Comparison of ENCODE assay signal across 22 cellular contexts in the genomic region with DNA sequence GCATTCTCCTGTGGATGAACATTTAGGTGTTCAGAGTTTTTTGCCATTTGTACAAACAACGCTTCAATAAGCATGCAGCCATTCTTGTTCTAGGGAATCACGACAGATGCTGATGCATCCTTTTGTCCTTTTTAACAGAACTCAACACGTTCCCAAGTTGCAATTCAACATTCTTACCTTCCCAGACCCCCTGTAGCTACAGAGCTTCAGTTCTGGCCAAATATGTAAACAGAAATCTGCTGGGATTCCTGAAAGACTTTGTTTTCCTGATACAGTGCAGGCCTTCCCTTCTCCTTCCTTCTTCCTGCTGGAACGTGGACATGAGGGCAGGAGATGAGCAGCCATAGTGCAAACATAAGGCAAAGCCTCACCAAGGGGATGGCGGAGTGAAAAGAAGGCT. TPM values are rescaled to one million over a fixed set of nuclear protein-coding genes. Genes with fewer than 3 reads are reported as not detected.
"Had no signal": no experiment of that assay in that cellular context is flagged by ENCODE, and none has a peak within 500 bp of the region (broad histone marks: within the 10 kb centered on the region; RNA-seq: fewer than 3 reads in every experiment).

No MANE protein-coding gene starts in this region.

- H3K9me3 ChIP-seq: SJSA1 had no signal

- DNase-seq: KBM-7, MV-4-11, NCI-H1048, NCI-H1105, NCI-H1417, NCI-H1436 treated with DMSO at 0.1 percent for 48 hours, NCI-H1694, NCI-H187 treated with DMSO at 0.1 percent for 48 hours, NCI-H2029 treated with DMSO at 0.1 percent for 48 hours, NCI-H226, NCI-H446, NCI-H510A, NCI-H524 treated with DMSO at 0.1 percent for 48 hours, NCI-H69, NCI-H774, Right ventricle myocardium superior, RPMI8226, SIG-M5 had no signal

- H3K4me1 ChIP-seq: SJSA1 had no signal

- H3K27ac ChIP-seq: SJSA1, SK-N-MC had no signal

- H3K27me3 ChIP-seq: SJSA1 had no signal

- FAIRE-seq: RCC 7860 had no signal

- H3K4me3 ChIP-seq: SJSA1, SK-N-MC had no signal

- H3K36me3 ChIP-seq: SJSA1 had no signal

RNA-seq across cellular contexts. Expression of gene SPATA12, which starts 59.1 kb away (rescaled TPM):
- total RNA-seq: MCF 10A, Right ventricle myocardium superior, SJSA1 had no signal
